ENCODE assay signal across 12 cellular contexts in genomic region chr20:5316188-5317158, GRCh38. TPM values are rescaled to one million over a fixed set of nuclear protein-coding genes. Genes with fewer than 3 reads are reported as not detected.
A peak's percentile ranks its signal among the peaks of the same experiment; 100 is the strongest.
DNase-seq lines count a peak whose midpoint lies in the region; ATAC-seq lines count a peak whose summit lies in the region.
"Had no signal": no experiment of that assay in that cellular context is flagged by ENCODE, and none has a peak within 500 bp of the region (broad histone marks: within the 10 kb centered on the region; RNA-seq: fewer than 3 reads in every experiment).

Gene PROKR2 (minus strand): TSS chr20:5316954. CDS start chr20:5314369, 2,585 bp downstream.

- H3K4me3 ChIP-seq in iPS-11a (ENCODE audit: low read depth, low read length) = peak within 1 kb of the TSS; percentile 81
- H3K4me3 ChIP-seq: coronary artery had no signal

- H3K9me3 Mint-ChIP-seq in activated T-cell treated with anti-CD3 and anti-CD28 coated beads, Interleukin-2, amount 50 U/mL, for 24 hours = no peaks in the 10 kb centered on the region
- H3K9me3 Mint-ChIP-seq: memory B cell had no signal

- peak within 1 kb of the TSS; percentile 36 for H3K4me3 Mint-ChIP-seq in activated T-cell treated with anti-CD3 and anti-CD28 coated beads, Interleukin-2, amount 50 U/mL, for 24 hours
- H3K4me3 Mint-ChIP-seq: CD4-positive, CD25-positive, alpha-beta regulatory T cell; memory B cell had no signal

- no peak within 1 kb of the TSS for H3K27ac Mint-ChIP-seq in activated T-cell treated with anti-CD3 and anti-CD28 coated beads, Interleukin-2, amount 50 U/mL, for 24 hours
- H3K27ac Mint-ChIP-seq: CD4-positive, CD25-positive, alpha-beta regulatory T cell; memory B cell had no signal

- DNase-seq in activated T-cell treated with anti-CD3 and anti-CD28 coated beads, Interleukin-2, amount 50 U/mL, for 24 hours = no peak
- DNase-seq in activated T-cell treated with anti-CD3 and anti-CD28 coated beads, Interleukin-2, amount 50 U/mL, for 1 hour = no peak
- DNase-seq in SK-MEL-5 (ENCODE audit: low read depth, low spot score) = peak; percentile 13
- peak; percentile 39 for DNase-seq in stimulated activated CD8-positive, alpha-beta memory T cell treated with anti-CD3 and anti-CD28 coated beads, Interleukin-4, amount 100 ng/mL, for 48 hours
- DNase-seq in KG1 (lab: John Stamatoyannopoulos, UW) = no peak
- DNase-seq in SW480 (ENCODE audit: low spot score) = no peak
- DNase-seq: NCI-H2029 treated with DMSO at 0.1 percent for 48 hours had no signal

- in situ Hi-C loops in SK-MEL-5 (cut with HindIII; ENCODE audit: low pct_unique_long_range_greater_than_20kb, low sequenced_read_pairs) = no loop called here

- H3K36me3 Mint-ChIP-seq in activated T-cell treated with anti-CD3 and anti-CD28 coated beads, Interleukin-2, amount 50 U/mL, for 24 hours (ENCODE audit: low read depth) = no peaks in the 10 kb centered on the region
- H3K36me3 Mint-ChIP-seq: CD4-positive, CD25-positive, alpha-beta regulatory T cell; memory B cell had no signal

- peaks cover 9% of the 10 kb centered on the region for H3K4me1 Mint-ChIP-seq in activated T-cell treated with anti-CD3 and anti-CD28 coated beads, Interleukin-2, amount 50 U/mL, for 24 hours (ENCODE audit: low read depth)
- H3K4me1 Mint-ChIP-seq: CD4-positive, CD25-positive, alpha-beta regulatory T cell; memory B cell had no signal

- no peak for ATAC-seq in HG03097 (IDR thresholded peaks at IDR 0.05; ENCODE audit: low FRiP score, unreplicated experiment)

- H3K27me3 Mint-ChIP-seq in activated T-cell treated with anti-CD3 and anti-CD28 coated beads, Interleukin-2, amount 50 U/mL, for 24 hours = peaks cover 74% of the 10 kb centered on the region

RNA-seq across cellular contexts. Expression of gene PROKR2, which starts in this region (rescaled TPM):
- not detected in 2 replicates for total RNA-seq in SK-MEL-5 (2014; rRNA removed; shearing (Covaris generic))
- polyA plus RNA-seq in SK-MEL-5 (2015; cell fraction: cytosol; rRNA removed) = not detected in 2 replicates
- polyA plus RNA-seq in SK-MEL-5 (2015; cell fraction: nucleus; rRNA removed) = not detected in 2 replicates
- total RNA-seq: CD4-positive, CD25-positive, alpha-beta regulatory T cell had no signal
- polyA plus RNA-seq: CD4-positive, CD25-positive, alpha-beta regulatory T cell had no signal

Comparison
In these comparisons a context has a peak if more than half of its experiments do, and no peak if none do; other contexts are left out.
1. Peak in DNase-seq in SK-MEL-5; RNA of the gene not detected or under 1 TPM.